In genomic region chr12:72570601-72571000, GRCh38 we compare ENCODE assay signal across 14 cellular contexts.
DNase-seq lines count a peak whose midpoint lies in the region; ATAC-seq, FAIRE-seq and TF ChIP-seq lines count a peak whose summit lies in the region.
"Had no signal": no experiment of that assay in that cellular context is flagged by ENCODE, and none has a peak within 500 bp of the region (broad histone marks: within the 10 kb centered on the region; RNA-seq: fewer than 3 reads in every experiment).

No MANE protein-coding gene starts in this region.

- H3K4me1 ChIP-seq in small intestine (ENCODE audit: control insufficient read depth in 2 of 2, insufficient read depth in 1 of 2, low read depth in 1 of 2, low read length in 1 of 2): no peaks in the 10 kb centered on the region
- H3K4me1 ChIP-seq: BLaER1 treated with 17β-estradiol and CSF1 and Interleukin-3, amounts not matched to agents 10 nM and 100 nM; uterus had no signal

- DNase-seq in MV-4-11 (lab: John Stamatoyannopoulos, UW): peak; percentile 0
- DNase-seq in epithelial cell of esophagus (ENCODE audit: low read depth): peak; percentile 2
- DNase-seq in GM12892 (ENCODE audit: insufficient read length): no peak
- no peak for DNase-seq in NCI-H774 (lab: John Stamatoyannopoulos, UW)
- no peak for DNase-seq in stimulated activated naive CD8-positive, alpha-beta T cell treated with anti-CD3 and anti-CD28 coated beads, Interleukin-15, Interleukin-2, amounts not matched to agents 100 U/mL and 50 U/mL, for 24 hours
- DNase-seq in small intestine: no peak
- DNase-seq: activated CD4-positive, alpha-beta T cell treated with anti-CD3 and anti-CD28 coated beads for 1 hour; naive B cell; NCI-H226; stimulated activated CD4-positive, alpha-beta T cell treated with anti-CD3 and anti-CD28 coated beads, Interleukin-4, amount 100 ng/mL, for 4 hours; uterus had no signal

- no peak for TF ChIP-seq POLR2A in GM12892 (IDR thresholded peaks at IDR 0.05; ENCODE audit: low read depth, low read length)

- 75 to 92% (median 89%) methylated on average over 7 of the region's 7 CpGs for WGBS in small intestine, 3 donors

- H3K27me3 ChIP-seq in small intestine (ENCODE audit: control insufficient read depth in 2 of 2, insufficient read depth in 2 of 2, low read length in 2 of 2): no peaks in the 10 kb centered on the region
- H3K27me3 ChIP-seq: BLaER1 treated with 17β-estradiol and CSF1 and Interleukin-3, amounts not matched to agents 10 nM and 100 nM; uterus had no signal

- no peaks in the 10 kb centered on the region for H3K36me3 ChIP-seq in small intestine (ENCODE audit: control insufficient read depth in 2 of 2, insufficient read depth in 2 of 2, low read length in 2 of 2)
- H3K36me3 ChIP-seq: BLaER1 treated with 17β-estradiol and CSF1 and Interleukin-3, amounts not matched to agents 10 nM and 100 nM; uterus had no signal

- FAIRE-seq in GM12892 (lab: Jason Lieb, UNC) (no peak), small intestine (lab: Jason Lieb, UNC) (no peak)

- H3K9me3 ChIP-seq in small intestine (ENCODE audit: control insufficient read depth, low read depth): no peaks in the 10 kb centered on the region
- H3K9me3 ChIP-seq: BLaER1 treated with 17β-estradiol and CSF1 and Interleukin-3, amounts not matched to agents 10 nM and 100 nM; uterus had no signal

- ATAC-seq in GM18511 (IDR thresholded peaks at IDR 0.05; ENCODE audit: unreplicated experiment): peak; percentile 71
- ATAC-seq in stimulated activated naive CD8-positive, alpha-beta T cell treated with anti-CD3 and anti-CD28 coated beads, Interleukin-15, Interleukin-2, amounts not matched to agents 100 U/mL and 50 U/mL, for 24 hours: no peak

- no peak overlapping the region for H3K27ac ChIP-seq in 22Rv1
- H3K27ac ChIP-seq in small intestine (ENCODE audit: low read depth in 1 of 2, low read length in 1 of 2): no peak overlapping the region
- H3K27ac ChIP-seq: BLaER1 treated with 17β-estradiol and CSF1 and Interleukin-3, amounts not matched to agents 10 nM and 100 nM; uterus had no signal

- H3K4me3 ChIP-seq in epithelial cell of esophagus (ENCODE audit: low read length) (no peak overlapping the region), small intestine (ENCODE audit: low read depth in 1 of 2, low read length in 2 of 2) (no peak overlapping the region)
- H3K4me3 ChIP-seq: BLaER1 treated with 17β-estradiol and CSF1 and Interleukin-3, amounts not matched to agents 10 nM and 100 nM; uterus had no signal

- TF ChIP-seq CTCF in 22Rv1 (IDR thresholded peaks at IDR 0.05) (peak; percentile 57), epithelial cell of esophagus (IDR thresholded peaks at IDR 0.05; ENCODE audit: insufficient read depth, low read depth, low read length, missing control alignments) (no peak)

Comparison
In these comparisons a context has a peak if more than half of its experiments do, and no peak if none do; other contexts are left out.
1. DNase-seq: peak in MV-4-11 (single experiment) and epithelial cell of esophagus (single experiment); none in GM12892 (single experiment), NCI-H774 (single experiment), stimulated activated naive CD8-positive, alpha-beta T cell treated with anti-CD3 and anti-CD28 coated beads, Interleukin-15, Interleukin-2, amounts not matched to agents 100 U/mL and 50 U/mL, for 24 hours (single experiment) and small intestine (single experiment).